In the genomic region with DNA sequence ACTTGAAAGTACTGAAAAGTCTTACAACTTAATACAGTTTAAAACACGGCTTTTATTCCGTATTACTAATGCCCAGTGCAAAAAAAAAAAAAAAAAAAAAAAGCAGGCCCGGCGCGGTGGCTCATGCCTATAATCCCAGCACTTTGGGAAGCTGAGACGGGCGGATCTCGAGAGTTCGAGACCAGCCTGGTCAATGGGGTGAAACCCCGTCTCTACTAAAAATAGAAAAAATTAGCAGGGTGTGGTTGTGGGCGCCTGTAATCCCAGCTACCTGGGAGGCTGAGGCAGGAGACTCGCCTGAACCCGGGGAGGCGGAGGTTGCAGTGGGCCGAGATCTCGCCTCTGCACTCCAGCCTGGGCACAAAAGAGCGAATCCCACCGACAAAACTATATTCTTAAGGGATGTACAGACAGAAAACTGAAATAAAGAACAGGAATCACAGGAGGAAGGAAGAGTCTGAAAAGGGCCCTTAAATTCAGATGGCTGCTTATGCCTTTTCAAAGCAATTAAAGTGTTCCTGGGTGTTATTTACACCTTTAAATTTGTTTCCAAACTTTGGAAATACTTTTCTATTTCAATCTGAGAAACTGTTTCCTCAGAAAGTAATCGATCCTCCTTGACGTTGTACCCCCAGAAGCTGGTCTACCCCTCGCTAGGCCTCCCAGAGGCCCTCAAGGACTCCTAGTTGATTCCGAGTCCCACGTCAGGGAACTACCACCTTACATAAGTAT, we compare ENCODE assay signal across 8 cellular contexts. TPM values are rescaled to one million over a fixed set of nuclear protein-coding genes. Genes with fewer than 3 reads are reported as not detected.
DNase-seq lines count a peak whose midpoint lies in the region; ATAC-seq and TF ChIP-seq lines count a peak whose summit lies in the region.

No MANE protein-coding gene starts in this region.

- in situ Hi-C loops in GM13976 (cut with MboI; ENCODE audit: low sequenced_read_pairs, unreplicated experiment) = no loop called here

- H3K36me3 ChIP-seq in mucosa of stomach (ENCODE audit: control insufficient read depth, insufficient read depth, low read length) = no peaks in the 10 kb centered on the region
- no peaks in the 10 kb centered on the region for H3K36me3 ChIP-seq in upper lobe of left lung

- H3K27ac ChIP-seq in upper lobe of left lung = peak overlapping the region; percentile 99 to 100 (median 100)

- H3K36me3 Mint-ChIP-seq in T-cell = peaks cover 30% of the 10 kb centered on the region
- H3K36me3 Mint-ChIP-seq in central memory CD8-positive, alpha-beta T cell (ENCODE audit: insufficient read depth) = peaks cover 65% of the 10 kb centered on the region

- no peak for TF ChIP-seq POLR2A in upper lobe of left lung (IDR thresholded peaks at IDR 0.05)

- POLR2A ChIA-PET in T-cell (lab: Charles Lee) = interaction anchor here (0.5 to 14.0 kb wide), 10 partner anchors 8 to 1138 kb away, joined by 3 to 266 read pairs (median 8); no protein-coding TSS in a partner anchor

- H3K4me1 ChIP-seq in mucosa of stomach (ENCODE audit: control insufficient read depth, insufficient read depth, low read length) = peaks cover 22% of the 10 kb centered on the region
- H3K4me1 ChIP-seq in upper lobe of left lung = peaks cover 23 to 44% (median 42%) of the 10 kb centered on the region in 4 donors

- H3K27me3 ChIP-seq in mucosa of stomach (ENCODE audit: control insufficient read depth, insufficient read depth, low read length) = no peaks in the 10 kb centered on the region
- no peaks in the 10 kb centered on the region for H3K27me3 ChIP-seq in upper lobe of left lung

- TF ChIP-seq CTCF in upper lobe of left lung (IDR thresholded peaks at IDR 0.05) = no peak
- TF ChIP-seq CTCF in GM13976 (IDR thresholded peaks at IDR 0.05; ENCODE audit: borderline replicate concordance, control extremely low read depth, extremely low read depth, insufficient read depth, missing control alignments) = no peak

- peak overlapping the region; percentile 100 for H3K27ac Mint-ChIP-seq in T-cell
- H3K27ac Mint-ChIP-seq in central memory CD8-positive, alpha-beta T cell (ENCODE audit: low read depth) = peak overlapping the region; percentile 100

- TF ChIP-seq EP300 in upper lobe of left lung (IDR thresholded peaks at IDR 0.05) = no peak

- peak overlapping the region; percentile 97 to 100 (median 100) for H3K4me3 Mint-ChIP-seq in T-cell
- peak overlapping the region; percentile 98 for H3K4me3 Mint-ChIP-seq in central memory CD8-positive, alpha-beta T cell

- ATAC-seq in T-cell (replicated peaks in 1 of 4) = no peak
- no peak for ATAC-seq in central memory CD8-positive, alpha-beta T cell (replicated peaks; ENCODE audit: extremely low read depth, poor library complexity, severe bottlenecking)
- ATAC-seq in upper lobe of left lung (ENCODE audit: low FRiP score in 2 of 2) = no peak
- no peak for ATAC-seq in GM21447 (IDR thresholded peaks at IDR 0.05; ENCODE audit: unreplicated experiment)

- DNase-seq in T-cell = peak in 14 of 34 experiments; percentile 14 to 50 (median 22)
- peak in 1 of 2 donors; percentile 31 for DNase-seq in central memory CD8-positive, alpha-beta T cell (ENCODE audit: low spot score in 2 of 2)
- no peak for DNase-seq in upper lobe of left lung
- no peak for DNase-seq in AG20443 (ENCODE audit: low spot score)
- DNase-seq in GM13976 (ENCODE audit: low spot score) = no peak

- peaks cover 38 to 57% (median 45%) of the 10 kb centered on the region in 3 donors for H3K4me1 Mint-ChIP-seq in T-cell
- H3K4me1 Mint-ChIP-seq in central memory CD8-positive, alpha-beta T cell = peaks cover 57% of the 10 kb centered on the region

- H3K9me3 ChIP-seq in mucosa of stomach (ENCODE audit: control insufficient read depth, low read length) (no peaks in the 10 kb centered on the region), upper lobe of left lung (no peaks in the 10 kb centered on the region)

- WGBS in upper lobe of left lung, 2 donors = 0 to 1% methylated on average over 23 of the region's 23 CpGs

- H3K9ac ChIP-seq in mucosa of stomach (ENCODE audit: low read length) = peak overlapping the region; percentile 100

- H3K9me3 Mint-ChIP-seq in T-cell = no peaks in the 10 kb centered on the region
- H3K9me3 Mint-ChIP-seq in central memory CD8-positive, alpha-beta T cell = no peaks in the 10 kb centered on the region

- H3K4me3 ChIP-seq in GM08714 (ENCODE audit: low read length) (peak overlapping the region; percentile 88), mucosa of stomach (ENCODE audit: low read length) (peak overlapping the region; percentile 98), upper lobe of left lung (peak overlapping the region; percentile 55 to 81 (median 71))

- no peaks in the 10 kb centered on the region for H3K27me3 Mint-ChIP-seq in T-cell
- no peaks in the 10 kb centered on the region for H3K27me3 Mint-ChIP-seq in central memory CD8-positive, alpha-beta T cell

- CTCF ChIA-PET in T-cell (lab: Charles Lee) = interaction anchor here (0.6 to 4.2 kb wide), 6 partner anchors 19 to 47 kb away, joined by 3 to 92 read pairs (median 5); no protein-coding TSS in a partner anchor

RNA-seq across cellular contexts. Expression of gene KMT2E, which starts 2.1 kb away (rescaled TPM):
- 100 to 1,000 TPM; 164 to 260 (median 169) TPM for total RNA-seq in T-cell
- 100 to 1,000 TPM in 3 of 6 donors, 10 to 100 TPM in 3; 77.3 to 182 (median 105) TPM for total RNA-seq in upper lobe of left lung
